In genomic region chr17:75456417-75457046, GRCh38 we compare ENCODE assay signal across 1 cellular context.
TF ChIP-seq lines count a peak whose summit lies in the region.

TSS of gene TMEM94 (plus strand) at chr17:75456635. CDS start at chr17:75471906, 15,271 bp downstream.

TF ChIP-seq in K562, 482 proteins besides CTCF, POLR2A, EP300 and RAD21 (continued from another document and continues in another):
- TF ChIP-seq FIP1L1 (IDR thresholded peaks at IDR 0.05; ENCODE audit: low read depth, low read length, poor library complexity, severe bottlenecking), result no peak
- TF ChIP-seq AFF4 (CRISPR knock-in tag; IDR thresholded peaks at IDR 0.05), result peak; percentile 50; the same call in 1 of the 2 replicates
- no peak for TF ChIP-seq TAF15 (IDR thresholded peaks at IDR 0.05; ENCODE audit: low read depth, low read length)
- TF ChIP-seq TCF7L2 (IDR thresholded peaks at IDR 0.05; ENCODE audit: low read depth, low read length), result no peak
- no peak for TF ChIP-seq ZNF133 (CRISPR knock-in tag; IDR thresholded peaks at IDR 0.05)
- no peak for TF ChIP-seq NUFIP1 (IDR thresholded peaks at IDR 0.05; ENCODE audit: partially characterized antibody)
- TF ChIP-seq ZNF224 (CRISPR knock-in tag; IDR thresholded peaks at IDR 0.05), result no peak
- no peak for TF ChIP-seq IRF1 (CRISPR knock-in tag; IDR thresholded peaks at IDR 0.05; ENCODE audit: borderline replicate concordance)
- TF ChIP-seq ZBTB34 (CRISPR knock-in tag; IDR thresholded peaks at IDR 0.05), result no peak
- TF ChIP-seq HDAC3 (IDR thresholded peaks at IDR 0.05; ENCODE audit: borderline replicate concordance, partially characterized antibody), result no peak
- TF ChIP-seq SMARCE1 (IDR thresholded peaks at IDR 0.05), result no peak; the same call in 1 of the 2 replicates
- no peak for TF ChIP-seq ZNF274 (IDR thresholded peaks at IDR 0.05; ENCODE audit: borderline replicate concordance, low read depth, low read length)
- TF ChIP-seq NCOA6 (IDR thresholded peaks at IDR 0.05), result no peak
- no peak for TF ChIP-seq CGGBP1 (CRISPR knock-in tag; IDR thresholded peaks at IDR 0.05)
- peak; percentile 40 for TF ChIP-seq HDAC2 (IDR thresholded peaks at IDR 0.05)
- peak; percentile 28 for TF ChIP-seq PRDM10 (IDR thresholded peaks at IDR 0.05; ENCODE audit: partially characterized antibody)
- no peak for TF ChIP-seq ZNF512 (tag; IDR thresholded peaks at IDR 0.05)
- no peak for TF ChIP-seq HNRNPK (IDR thresholded peaks at IDR 0.05; ENCODE audit: low read depth, low read length, poor library complexity, severe bottlenecking)
- TF ChIP-seq ZNF449 (CRISPR knock-in tag; IDR thresholded peaks at IDR 0.05), result no peak
- no peak for TF ChIP-seq CHAMP1 (IDR thresholded peaks at IDR 0.05)
- 0 out of 2 replicates have a peak, but pooled peaks have one; percentile 34 for TF ChIP-seq SMAD3 (CRISPR knock-in tag; conservative IDR thresholded peaks at IDR 0.05)
- TF ChIP-seq TOE1 (IDR thresholded peaks at IDR 0.05; ENCODE audit: borderline replicate concordance), result no peak; the same call in 1 of the 2 replicates
- TF ChIP-seq TOE1 (CRISPR knock-in tag; IDR thresholded peaks at IDR 0.05; ENCODE audit: borderline replicate concordance, low read depth), result no peak
- no peak for TF ChIP-seq ZNF280B (CRISPR knock-in tag; IDR thresholded peaks at IDR 0.05)
- TF ChIP-seq NR3C1 (CRISPR knock-in tag; IDR thresholded peaks at IDR 0.05), result no peak
- TF ChIP-seq NFIC (IDR thresholded peaks at IDR 0.05), result no peak
- peak; percentile 58; the same call in 1 of the 2 replicates for TF ChIP-seq KLF13 (tag; IDR thresholded peaks at IDR 0.05; ENCODE audit: borderline replicate concordance, low read depth)
- TF ChIP-seq CC2D1A (IDR thresholded peaks at IDR 0.05), result no peak
- TF ChIP-seq HMGXB4 (CRISPR knock-in tag; IDR thresholded peaks at IDR 0.05), result no peak
- TF ChIP-seq TRIM28 (IDR thresholded peaks at IDR 0.05), result no peak
- no peak for TF ChIP-seq SMARCA4 (IDR thresholded peaks at IDR 0.05)
- TF ChIP-seq BMI1 (IDR thresholded peaks at IDR 0.05; ENCODE audit: low read length), result no peak
- TF ChIP-seq ESRRB (CRISPR knock-in tag; IDR thresholded peaks at IDR 0.05; ENCODE audit: borderline replicate concordance), result no peak
- no peak for TF ChIP-seq THRB (CRISPR knock-in tag; conservative IDR thresholded peaks at IDR 0.05)
- no peak for TF ChIP-seq MIER1 (IDR thresholded peaks at IDR 0.05; ENCODE audit: low read depth)
- TF ChIP-seq SMAD4 (CRISPR knock-in tag; conservative IDR thresholded peaks at IDR 0.05), result peak; percentile 40; the same call in 1 of the 2 replicates
- no peak for TF ChIP-seq KAT7 (CRISPR knock-in tag; IDR thresholded peaks at IDR 0.05; ENCODE audit: borderline replicate concordance)
- no peak for TF ChIP-seq JUN (IDR thresholded peaks at IDR 0.05; ENCODE audit: borderline replicate concordance, low read depth, low read length)
- no peak for TF ChIP-seq JUN (CRISPR knock-in tag; IDR thresholded peaks at IDR 0.05; ENCODE audit: borderline replicate concordance)
